8 cellular contexts compared by ENCODE assay signal in the genomic region with DNA sequence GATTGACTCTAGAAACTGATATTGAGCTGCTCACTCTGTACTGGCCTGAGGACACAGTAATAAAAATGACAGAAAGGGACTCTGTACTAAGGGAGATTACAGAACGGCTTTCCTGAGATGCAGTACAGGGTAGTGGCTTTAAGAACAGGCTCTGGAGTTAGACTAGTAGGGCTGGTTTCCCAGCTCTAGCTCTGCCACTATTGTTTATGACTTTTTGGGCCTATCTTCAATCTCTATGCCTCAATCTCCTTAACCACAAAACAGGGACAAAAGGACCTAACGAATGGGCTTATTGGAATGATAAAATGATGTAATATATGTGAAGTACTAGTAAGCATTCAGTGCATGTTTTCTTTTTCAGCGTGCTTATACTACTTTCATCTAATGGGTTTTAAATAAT. TPM values are rescaled to one million over a fixed set of nuclear protein-coding genes. Genes with fewer than 3 reads are reported as not detected.
A peak's percentile ranks its signal among the peaks of the same experiment; 100 is the strongest.
DNase-seq lines count a peak whose midpoint lies in the region; ATAC-seq and TF ChIP-seq lines count a peak whose summit lies in the region.

No MANE protein-coding gene starts in this region.

- H3K27ac ChIP-seq in HUES48 (ENCODE audit: low read depth, low read length) = no peak overlapping the region

- CTCF ChIA-PET in activated B cell treated with CpG ODN at 0.5 μM for 24 hours (lab: Charles Lee) = no interaction called here

- H3K27me3 ChIP-seq in HUES48 (ENCODE audit: control insufficient read depth, insufficient read depth, low read length) = no peaks in the 10 kb centered on the region

- TF ChIP-seq CTCF in activated B cell treated with CpG ODN at 0.5 μM for 24 hours (IDR thresholded peaks at IDR 0.05) = no peak
- TF ChIP-seq CTCF in mucosa of descending colon (IDR thresholded peaks at IDR 0.05) = no peak

- H3K4me1 ChIP-seq in HUES48 (ENCODE audit: control insufficient read depth, insufficient read depth, low read length) (peaks cover 12% of the 10 kb centered on the region; the same call in 1 of the 2 replicates), mucosa of descending colon (ENCODE audit: low read depth) (peaks cover 13% of the 10 kb centered on the region)

- DNase-seq in EL (peak; percentile 13), activated B cell treated with CpG ODN at 0.5 μM for 24 hours (no peak), mucosa of descending colon (peak in 1 of 3 donors; percentile 27), epidermal melanocyte (ENCODE audit: insufficient read length, low spot score) (no peak), NCI-H2171 treated with DMSO at 0.1 percent for 48 hours (lab: John Stamatoyannopoulos, UW) (no peak), left cardiac atrium (no peak)

- no peaks in the 10 kb centered on the region for H3K9me3 Mint-ChIP-seq in activated B cell treated with CpG ODN at 0.5 μM for 24 hours

- H3K36me3 ChIP-seq in HUES48 (ENCODE audit: control insufficient read depth, insufficient read depth, low read length) (peaks cover 36% of the 10 kb centered on the region), mucosa of descending colon (ENCODE audit: low read depth) (no peaks in the 10 kb centered on the region)

- peak overlapping the region; percentile 92 for H3K4me3 ChIP-seq in HUES48 (ENCODE audit: low read depth, low read length)
- no peak overlapping the region for H3K4me3 ChIP-seq in mucosa of descending colon

- H3K9me3 ChIP-seq in HUES48 (ENCODE audit: control insufficient read depth, insufficient read depth, low read length) (no peaks in the 10 kb centered on the region), mucosa of descending colon (no peaks in the 10 kb centered on the region)

- H3K27me3 Mint-ChIP-seq in activated B cell treated with CpG ODN at 0.5 μM for 24 hours = peaks cover 7% of the 10 kb centered on the region

- no peak for ATAC-seq in activated B cell treated with CpG ODN at 0.5 μM for 24 hours (ENCODE audit: low read depth)
- ATAC-seq in mucosa of descending colon = peak; percentile 50
- no peak for ATAC-seq in HG03175 (IDR thresholded peaks at IDR 0.05; ENCODE audit: unreplicated experiment)
- ATAC-seq in left cardiac atrium = no peak

- peaks cover 15% of the 10 kb centered on the region for H3K4me1 Mint-ChIP-seq in activated B cell treated with CpG ODN at 0.5 μM for 24 hours

- H3K36me3 Mint-ChIP-seq in activated B cell treated with CpG ODN at 0.5 μM for 24 hours (ENCODE audit: low read depth) = no peaks in the 10 kb centered on the region

- intact Hi-C loops in activated B cell treated with CpG ODN at 0.5 μM for 24 hours (cut with micrococcal nuclease) (no loop called here), mucosa of descending colon (cut with DNase I, micrococcal nuclease) (no loop called here), left cardiac atrium (cut with DNase I) (no loop called here)

- H3K27ac Mint-ChIP-seq in activated B cell treated with CpG ODN at 0.5 μM for 24 hours = no peak overlapping the region

- peak overlapping the region; percentile 86 for H3K4me3 Mint-ChIP-seq in activated B cell treated with CpG ODN at 0.5 μM for 24 hours

- POLR2A ChIA-PET in activated B cell treated with CpG ODN at 0.5 μM for 24 hours (lab: Charles Lee) = no interaction called here

- no peak overlapping the region for H3K9ac ChIP-seq in HUES48 (ENCODE audit: low read depth, low read length)

RNA-seq across cellular contexts. Expression of a gene that starts 1.4 kb away (rescaled TPM):
- 0.33 and 0.76 TPM in 2 replicates for total RNA-seq in activated B cell treated with CpG ODN at 0.5 μM for 24 hours
- 1 to 10 TPM; 1.9 to 9.2 (median 2.5) TPM for total RNA-seq in mucosa of descending colon
- total RNA-seq in left cardiac atrium = under 1 TPM in 1 of 2 donors, not detected in 1; 0.62 TPM

RNA-seq across cellular contexts. Expression of a gene that starts 45.8 kb away (rescaled TPM):
- total RNA-seq in activated B cell treated with CpG ODN at 0.5 μM for 24 hours = not detected in 2 replicates
- not detected for total RNA-seq in mucosa of descending colon
- total RNA-seq in left cardiac atrium = not detected
